ENCODE assay signal across 8 cellular contexts in the genomic region with DNA sequence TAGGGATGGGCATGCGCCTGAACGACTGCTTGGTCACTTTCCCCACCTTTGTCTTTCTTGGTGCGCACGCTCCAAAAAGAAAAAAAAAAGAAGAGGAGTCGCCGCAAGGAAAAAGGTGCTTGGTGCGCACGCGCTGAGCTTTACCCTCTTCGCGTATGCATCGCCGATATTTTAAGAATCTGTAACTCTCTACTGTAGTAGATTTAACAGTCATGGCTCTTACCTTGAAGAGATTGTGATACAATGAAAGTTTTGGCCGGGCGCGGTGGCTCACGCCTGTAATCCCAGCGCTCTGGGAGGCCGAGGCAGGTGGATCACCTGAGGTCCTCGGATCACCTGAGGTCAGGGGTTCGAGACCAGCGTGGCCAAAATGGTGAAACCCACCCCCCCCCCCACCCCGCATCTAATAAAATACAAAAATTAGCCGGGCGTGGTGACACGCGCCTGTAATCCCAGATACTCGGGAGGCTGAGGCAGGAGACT. TPM values are rescaled to one million over a fixed set of nuclear protein-coding genes. Genes with fewer than 3 reads are reported as not detected.
DNase-seq lines count a peak whose midpoint lies in the region; ATAC-seq lines count a peak whose summit lies in the region.

No MANE protein-coding gene starts in this region.

- peaks cover 6% of the 10 kb centered on the region for H3K36me3 Mint-ChIP-seq in T-helper 1 cell treated with Interleukin-12 subunit alpha and Interleukin-12 subunit beta and Interleukin-4 antibody, amounts not matched to agents 30 μg/mL and 1 μg/mL, for 36 hours (ENCODE audit: low read depth)
- peaks cover 23% of the 10 kb centered on the region for H3K36me3 Mint-ChIP-seq in activated T-helper 2 cell treated with anti-CD3 and anti-CD28 coated beads, Interferon-gamma antibody, Interleukin-2, Interleukin-4, amounts not matched to agents 10 μg/mL and 5 μg/mL and 100 μg/mL, durations not matched to agents 14 hours and 24 hours and 36 hours (ENCODE audit: low read depth)

- H3K27ac Mint-ChIP-seq in T-helper 1 cell treated with Interleukin-12 subunit alpha and Interleukin-12 subunit beta and Interleukin-4 antibody, amounts not matched to agents 30 μg/mL and 1 μg/mL, for 36 hours: peak overlapping the region; percentile 88
- peak overlapping the region; percentile 84 for H3K27ac Mint-ChIP-seq in activated T-helper 2 cell treated with anti-CD3 and anti-CD28 coated beads, Interferon-gamma antibody, Interleukin-2, Interleukin-4, amounts not matched to agents 10 μg/mL and 5 μg/mL and 100 μg/mL, durations not matched to agents 14 hours and 24 hours and 36 hours

- H3K27me3 ChIP-seq in stomach smooth muscle (ENCODE audit: control insufficient read depth in 1 of 2, insufficient read depth in 2 of 2, low read length in 2 of 2): no peaks in the 10 kb centered on the region

- no peak for ATAC-seq in HG02642 (IDR thresholded peaks at IDR 0.05; ENCODE audit: poor library complexity, unreplicated experiment)

- H3K9me3 ChIP-seq in iPS-18c (ENCODE audit: control insufficient read depth, insufficient read depth, low read length): no peaks in the 10 kb centered on the region
- H3K9me3 ChIP-seq in stomach smooth muscle (ENCODE audit: control insufficient read depth in 2 of 2, low read length in 2 of 2): no peaks in the 10 kb centered on the region

- intact Hi-C loops in activated T-helper 2 cell treated with anti-CD3 and anti-CD28 coated beads, Interferon-gamma antibody, Interleukin-2, Interleukin-4, amounts not matched to agents 10 μg/mL and 5 μg/mL and 100 μg/mL, durations not matched to agents 14 hours and 24 hours and 36 hours (cut with micrococcal nuclease): loop anchor here (1.0 to 2.0 kb wide), 3 partner anchors 33 to 71 kb away; a partner anchor contains a TSS

- peak overlapping the region; percentile 67 for H3K27ac ChIP-seq in stomach smooth muscle (ENCODE audit: low read length)

- no peaks in the 10 kb centered on the region for H3K27me3 Mint-ChIP-seq in T-helper 1 cell treated with Interleukin-12 subunit alpha and Interleukin-12 subunit beta and Interleukin-4 antibody, amounts not matched to agents 30 μg/mL and 1 μg/mL, for 36 hours (ENCODE audit: low read depth)
- no peaks in the 10 kb centered on the region for H3K27me3 Mint-ChIP-seq in activated T-helper 2 cell treated with anti-CD3 and anti-CD28 coated beads, Interferon-gamma antibody, Interleukin-2, Interleukin-4, amounts not matched to agents 10 μg/mL and 5 μg/mL and 100 μg/mL, durations not matched to agents 14 hours and 24 hours and 36 hours (ENCODE audit: low read depth)

- H3K4me1 ChIP-seq in stomach smooth muscle (ENCODE audit: control insufficient read depth, insufficient read depth, low read length): peaks cover 19% of the 10 kb centered on the region

- H3K9me3 Mint-ChIP-seq in T-helper 1 cell treated with Interleukin-12 subunit alpha and Interleukin-12 subunit beta and Interleukin-4 antibody, amounts not matched to agents 30 μg/mL and 1 μg/mL, for 36 hours: no peaks in the 10 kb centered on the region
- no peaks in the 10 kb centered on the region for H3K9me3 Mint-ChIP-seq in activated T-helper 2 cell treated with anti-CD3 and anti-CD28 coated beads, Interferon-gamma antibody, Interleukin-2, Interleukin-4, amounts not matched to agents 10 μg/mL and 5 μg/mL and 100 μg/mL, durations not matched to agents 14 hours and 24 hours and 36 hours

- H3K36me3 ChIP-seq in stomach smooth muscle (ENCODE audit: control insufficient read depth in 2 of 2, insufficient read depth in 2 of 2, low read length in 2 of 2): peaks cover 2 to 3% of the 10 kb centered on the region in 2 donors

- H3K9ac ChIP-seq in stomach smooth muscle (ENCODE audit: low read length in 2 of 2): peak overlapping the region; percentile 67 to 69

- peak overlapping the region; percentile 81 for H3K4me3 Mint-ChIP-seq in T-helper 1 cell treated with Interleukin-12 subunit alpha and Interleukin-12 subunit beta and Interleukin-4 antibody, amounts not matched to agents 30 μg/mL and 1 μg/mL, for 36 hours
- H3K4me3 Mint-ChIP-seq in activated T-helper 2 cell treated with anti-CD3 and anti-CD28 coated beads, Interferon-gamma antibody, Interleukin-2, Interleukin-4, amounts not matched to agents 10 μg/mL and 5 μg/mL and 100 μg/mL, durations not matched to agents 14 hours and 24 hours and 36 hours (ENCODE audit: low read depth): peak overlapping the region; percentile 78

- peaks cover 30% of the 10 kb centered on the region for H3K4me1 Mint-ChIP-seq in T-helper 1 cell treated with Interleukin-12 subunit alpha and Interleukin-12 subunit beta and Interleukin-4 antibody, amounts not matched to agents 30 μg/mL and 1 μg/mL, for 36 hours (ENCODE audit: low read depth)
- H3K4me1 Mint-ChIP-seq in activated T-helper 2 cell treated with anti-CD3 and anti-CD28 coated beads, Interferon-gamma antibody, Interleukin-2, Interleukin-4, amounts not matched to agents 10 μg/mL and 5 μg/mL and 100 μg/mL, durations not matched to agents 14 hours and 24 hours and 36 hours (ENCODE audit: low read depth): peaks cover 21% of the 10 kb centered on the region

- DNase-seq in T-helper 1 cell (no peak), NCI-H2107 (lab: John Stamatoyannopoulos, UW) (no peak), NCI-H526 (lab: John Stamatoyannopoulos, UW) (no peak)
- DNase-seq in activated T-helper 2 cell treated with anti-CD3 and anti-CD28 coated beads, Interferon-gamma antibody, Interleukin-2, Interleukin-4, amounts not matched to agents 10 μg/mL and 5 μg/mL and 100 μg/mL, durations not matched to agents 14 hours and 24 hours and 36 hours (ENCODE audit: low spot score): no peak

- H3K4me3 ChIP-seq in iPS-18c (ENCODE audit: insufficient read depth, low read depth, low read length) (peak overlapping the region; percentile 2; the same call in 1 of the 2 replicates), stomach smooth muscle (ENCODE audit: low read length in 2 of 2) (peak overlapping the region; percentile 69 to 73)

RNA-seq across cellular contexts. Expression of a gene that starts 0.6 kb away (rescaled TPM):
- total RNA-seq in activated T-helper 2 cell treated with anti-CD3 and anti-CD28 coated beads, Interferon-gamma antibody, Interleukin-2, Interleukin-4, amounts not matched to agents 10 μg/mL and 5 μg/mL and 100 μg/mL, durations not matched to agents 14 hours and 24 hours and 36 hours: 59.0 and 63.1 TPM in 2 replicates

RNA-seq across cellular contexts. Expression of a gene that starts 12.3 kb away (rescaled TPM):
- 25.4 and 27.9 TPM in 2 replicates for total RNA-seq in activated T-helper 2 cell treated with anti-CD3 and anti-CD28 coated beads, Interferon-gamma antibody, Interleukin-2, Interleukin-4, amounts not matched to agents 10 μg/mL and 5 μg/mL and 100 μg/mL, durations not matched to agents 14 hours and 24 hours and 36 hours

RNA-seq across cellular contexts. Expression of a gene that starts 14.6 kb away (rescaled TPM):
- total RNA-seq in activated T-helper 2 cell treated with anti-CD3 and anti-CD28 coated beads, Interferon-gamma antibody, Interleukin-2, Interleukin-4, amounts not matched to agents 10 μg/mL and 5 μg/mL and 100 μg/mL, durations not matched to agents 14 hours and 24 hours and 36 hours: 0.46 TPM in 1 of 2 replicates, not detected in the other

RNA-seq across cellular contexts. Expression of a gene that starts 25.4 kb away (rescaled TPM):
- 0.21 and 0.60 TPM in 2 replicates for total RNA-seq in activated T-helper 2 cell treated with anti-CD3 and anti-CD28 coated beads, Interferon-gamma antibody, Interleukin-2, Interleukin-4, amounts not matched to agents 10 μg/mL and 5 μg/mL and 100 μg/mL, durations not matched to agents 14 hours and 24 hours and 36 hours

RNA-seq across cellular contexts. Expression of a gene that starts 31.7 kb away (rescaled TPM):
- total RNA-seq in activated T-helper 2 cell treated with anti-CD3 and anti-CD28 coated beads, Interferon-gamma antibody, Interleukin-2, Interleukin-4, amounts not matched to agents 10 μg/mL and 5 μg/mL and 100 μg/mL, durations not matched to agents 14 hours and 24 hours and 36 hours: 98.6 and 106 TPM in 2 replicates
